1 cellular context compared by ENCODE assay signal in the genomic region with DNA sequence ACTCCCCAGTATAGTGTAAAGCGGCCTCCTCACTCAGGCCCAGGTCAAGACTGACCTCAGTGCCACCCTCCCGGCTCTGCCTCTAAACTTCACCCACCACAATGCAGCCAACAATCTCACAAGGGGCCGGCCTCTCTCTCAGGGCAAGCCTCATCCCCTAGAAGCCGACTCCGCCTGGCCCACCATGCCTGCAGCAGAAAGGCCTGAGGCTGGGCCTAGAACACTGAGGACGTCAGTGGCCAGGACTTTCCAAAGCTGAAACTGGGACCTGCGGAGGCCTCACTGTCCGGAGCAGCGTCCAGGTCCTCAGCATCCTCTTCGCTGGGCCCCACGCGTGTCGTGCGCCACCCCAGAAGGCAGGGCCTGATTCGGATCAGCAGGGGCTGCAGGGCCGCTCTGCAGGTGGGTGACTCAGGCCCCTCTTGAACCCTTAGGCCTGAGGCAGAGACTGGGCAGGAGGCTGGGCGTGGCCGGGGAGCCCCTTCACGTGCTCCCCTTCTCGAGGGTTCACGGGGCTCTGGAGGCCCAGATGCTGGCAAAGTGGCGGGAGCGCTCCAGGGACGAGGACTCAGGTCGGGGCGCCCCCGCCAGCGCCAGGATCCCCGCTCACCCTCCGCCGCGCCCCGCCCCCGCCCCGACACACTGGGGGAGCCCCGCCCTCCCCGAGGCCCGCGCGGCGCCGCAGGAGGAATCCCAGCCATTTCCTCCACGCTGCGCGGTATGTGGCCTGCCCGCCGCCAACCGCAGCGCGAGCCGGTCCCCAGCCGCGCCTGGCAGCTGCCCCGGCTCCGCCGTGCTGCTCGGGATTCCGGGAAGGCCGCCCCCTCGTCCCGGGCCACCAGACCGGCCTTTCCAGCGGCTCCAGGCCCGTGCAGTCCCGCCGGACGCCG.
TF ChIP-seq lines count a peak whose summit lies in the region.

No MANE protein-coding gene starts in this region.

TF ChIP-seq in H1, 55 proteins besides CTCF, POLR2A, EP300 and RAD21:
- TF ChIP-seq SP1 (IDR thresholded peaks at IDR 0.05; ENCODE audit: low read depth, low read length) (no peak), RXRA (IDR thresholded peaks at IDR 0.05; ENCODE audit: insufficient read depth, low read depth, low read length) (no peak), BRCA1 (IDR thresholded peaks at IDR 0.05; ENCODE audit: low read depth, low read length) (no peak), EZH2 (IDR thresholded peaks at IDR 0.05; ENCODE audit: low read depth, low read length, severe bottlenecking) (no peak), SP4 (IDR thresholded peaks at IDR 0.05; ENCODE audit: low read length) (no peak), YY1 (IDR thresholded peaks at IDR 0.05; ENCODE audit: low read depth, low read length) (no peak), JUND (IDR thresholded peaks at IDR 0.05; ENCODE audit: low read length) (no peak), SP2 (IDR thresholded peaks at IDR 0.05; ENCODE audit: low read length) (no peak), SRF (IDR thresholded peaks at IDR 0.05; ENCODE audit: low read depth, low read length) (no peak), TAF1 (IDR thresholded peaks at IDR 0.05; ENCODE audit: low read depth, low read length) (0 out of 2 replicates have a peak, but pooled peaks have one; percentile 21), RFX5 (IDR thresholded peaks at IDR 0.05; ENCODE audit: borderline replicate concordance, low read depth, low read length) (no peak), BACH1 (IDR thresholded peaks at IDR 0.05; ENCODE audit: low read length) (no peak), RBBP5 (IDR thresholded peaks at IDR 0.05; ENCODE audit: borderline replicate concordance, low read depth, low read length) (no peak), ASH2L (IDR thresholded peaks at IDR 0.05; ENCODE audit: low read length) (no peak), TBP (IDR thresholded peaks at IDR 0.05; ENCODE audit: low read depth, low read length) (no peak; the same call in 1 of the 2 replicates), SUZ12 (IDR thresholded peaks at IDR 0.05; ENCODE audit: low read length) (0 out of 2 replicates have a peak, but pooled peaks have one; percentile 3), SIRT6 (IDR thresholded peaks at IDR 0.05; ENCODE audit: low read length) (no peak), ZNF274 (IDR thresholded peaks at IDR 0.05; ENCODE audit: borderline replicate concordance, extremely low read depth, low read length) (no peak), KDM4A (IDR thresholded peaks at IDR 0.05; ENCODE audit: low read depth, low read length, severe bottlenecking) (peak; percentile 25), MAFK (IDR thresholded peaks at IDR 0.05; ENCODE audit: low read depth, low read length) (no peak), TEAD4 (IDR thresholded peaks at IDR 0.05; ENCODE audit: low read depth, low read length) (peak; percentile 72; the same call in 1 of the 2 replicates), HDAC2 (IDR thresholded peaks at IDR 0.05; ENCODE audit: borderline replicate concordance in 1 of 2, low read depth in 2 of 2, low read length in 2 of 2) (no peak)
- TF ChIP-seq, protein P1, sequence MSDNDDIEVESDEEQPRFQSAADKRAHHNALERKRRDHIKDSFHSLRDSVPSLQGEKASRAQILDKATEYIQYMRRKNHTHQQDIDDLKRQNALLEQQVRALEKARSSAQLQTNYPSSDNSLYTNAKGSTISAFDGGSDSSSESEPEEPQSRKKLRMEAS (IDR thresholded peaks at IDR 0.05): peak; percentile 87
- TF ChIP-seq, protein P2, sequence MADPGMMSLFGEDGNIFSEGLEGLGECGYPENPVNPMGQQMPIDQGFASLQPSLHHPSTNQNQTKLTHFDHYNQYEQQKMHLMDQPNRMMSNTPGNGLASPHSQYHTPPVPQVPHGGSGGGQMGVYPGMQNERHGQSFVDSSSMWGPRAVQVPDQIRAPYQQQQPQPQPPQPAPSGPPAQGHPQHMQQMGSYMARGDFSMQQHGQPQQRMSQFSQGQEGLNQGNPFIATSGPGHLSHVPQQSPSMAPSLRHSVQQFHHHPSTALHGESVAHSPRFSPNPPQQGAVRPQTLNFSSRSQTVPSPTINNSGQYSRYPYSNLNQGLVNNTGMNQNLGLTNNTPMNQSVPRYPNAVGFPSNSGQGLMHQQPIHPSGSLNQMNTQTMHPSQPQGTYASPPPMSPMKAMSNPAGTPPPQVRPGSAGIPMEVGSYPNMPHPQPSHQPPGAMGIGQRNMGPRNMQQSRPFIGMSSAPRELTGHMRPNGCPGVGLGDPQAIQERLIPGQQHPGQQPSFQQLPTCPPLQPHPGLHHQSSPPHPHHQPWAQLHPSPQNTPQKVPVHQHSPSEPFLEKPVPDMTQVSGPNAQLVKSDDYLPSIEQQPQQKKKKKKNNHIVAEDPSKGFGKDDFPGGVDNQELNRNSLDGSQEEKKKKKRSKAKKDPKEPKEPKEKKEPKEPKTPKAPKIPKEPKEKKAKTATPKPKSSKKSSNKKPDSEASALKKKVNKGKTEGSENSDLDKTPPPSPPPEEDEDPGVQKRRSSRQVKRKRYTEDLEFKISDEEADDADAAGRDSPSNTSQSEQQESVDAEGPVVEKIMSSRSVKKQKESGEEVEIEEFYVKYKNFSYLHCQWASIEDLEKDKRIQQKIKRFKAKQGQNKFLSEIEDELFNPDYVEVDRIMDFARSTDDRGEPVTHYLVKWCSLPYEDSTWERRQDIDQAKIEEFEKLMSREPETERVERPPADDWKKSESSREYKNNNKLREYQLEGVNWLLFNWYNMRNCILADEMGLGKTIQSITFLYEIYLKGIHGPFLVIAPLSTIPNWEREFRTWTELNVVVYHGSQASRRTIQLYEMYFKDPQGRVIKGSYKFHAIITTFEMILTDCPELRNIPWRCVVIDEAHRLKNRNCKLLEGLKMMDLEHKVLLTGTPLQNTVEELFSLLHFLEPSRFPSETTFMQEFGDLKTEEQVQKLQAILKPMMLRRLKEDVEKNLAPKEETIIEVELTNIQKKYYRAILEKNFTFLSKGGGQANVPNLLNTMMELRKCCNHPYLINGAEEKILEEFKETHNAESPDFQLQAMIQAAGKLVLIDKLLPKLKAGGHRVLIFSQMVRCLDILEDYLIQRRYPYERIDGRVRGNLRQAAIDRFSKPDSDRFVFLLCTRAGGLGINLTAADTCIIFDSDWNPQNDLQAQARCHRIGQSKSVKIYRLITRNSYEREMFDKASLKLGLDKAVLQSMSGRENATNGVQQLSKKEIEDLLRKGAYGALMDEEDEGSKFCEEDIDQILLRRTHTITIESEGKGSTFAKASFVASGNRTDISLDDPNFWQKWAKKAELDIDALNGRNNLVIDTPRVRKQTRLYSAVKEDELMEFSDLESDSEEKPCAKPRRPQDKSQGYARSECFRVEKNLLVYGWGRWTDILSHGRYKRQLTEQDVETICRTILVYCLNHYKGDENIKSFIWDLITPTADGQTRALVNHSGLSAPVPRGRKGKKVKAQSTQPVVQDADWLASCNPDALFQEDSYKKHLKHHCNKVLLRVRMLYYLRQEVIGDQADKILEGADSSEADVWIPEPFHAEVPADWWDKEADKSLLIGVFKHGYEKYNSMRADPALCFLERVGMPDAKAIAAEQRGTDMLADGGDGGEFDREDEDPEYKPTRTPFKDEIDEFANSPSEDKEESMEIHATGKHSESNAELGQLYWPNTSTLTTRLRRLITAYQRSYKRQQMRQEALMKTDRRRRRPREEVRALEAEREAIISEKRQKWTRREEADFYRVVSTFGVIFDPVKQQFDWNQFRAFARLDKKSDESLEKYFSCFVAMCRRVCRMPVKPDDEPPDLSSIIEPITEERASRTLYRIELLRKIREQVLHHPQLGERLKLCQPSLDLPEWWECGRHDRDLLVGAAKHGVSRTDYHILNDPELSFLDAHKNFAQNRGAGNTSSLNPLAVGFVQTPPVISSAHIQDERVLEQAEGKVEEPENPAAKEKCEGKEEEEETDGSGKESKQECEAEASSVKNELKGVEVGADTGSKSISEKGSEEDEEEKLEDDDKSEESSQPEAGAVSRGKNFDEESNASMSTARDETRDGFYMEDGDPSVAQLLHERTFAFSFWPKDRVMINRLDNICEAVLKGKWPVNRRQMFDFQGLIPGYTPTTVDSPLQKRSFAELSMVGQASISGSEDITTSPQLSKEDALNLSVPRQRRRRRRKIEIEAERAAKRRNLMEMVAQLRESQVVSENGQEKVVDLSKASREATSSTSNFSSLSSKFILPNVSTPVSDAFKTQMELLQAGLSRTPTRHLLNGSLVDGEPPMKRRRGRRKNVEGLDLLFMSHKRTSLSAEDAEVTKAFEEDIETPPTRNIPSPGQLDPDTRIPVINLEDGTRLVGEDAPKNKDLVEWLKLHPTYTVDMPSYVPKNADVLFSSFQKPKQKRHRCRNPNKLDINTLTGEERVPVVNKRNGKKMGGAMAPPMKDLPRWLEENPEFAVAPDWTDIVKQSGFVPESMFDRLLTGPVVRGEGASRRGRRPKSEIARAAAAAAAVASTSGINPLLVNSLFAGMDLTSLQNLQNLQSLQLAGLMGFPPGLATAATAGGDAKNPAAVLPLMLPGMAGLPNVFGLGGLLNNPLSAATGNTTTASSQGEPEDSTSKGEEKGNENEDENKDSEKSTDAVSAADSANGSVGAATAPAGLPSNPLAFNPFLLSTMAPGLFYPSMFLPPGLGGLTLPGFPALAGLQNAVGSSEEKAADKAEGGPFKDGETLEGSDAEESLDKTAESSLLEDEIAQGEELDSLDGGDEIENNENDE (IDR thresholded peaks at IDR 0.05; ENCODE audit: insufficient replicate concordance, low read length): no peak
- TF ChIP-seq, protein P3, sequence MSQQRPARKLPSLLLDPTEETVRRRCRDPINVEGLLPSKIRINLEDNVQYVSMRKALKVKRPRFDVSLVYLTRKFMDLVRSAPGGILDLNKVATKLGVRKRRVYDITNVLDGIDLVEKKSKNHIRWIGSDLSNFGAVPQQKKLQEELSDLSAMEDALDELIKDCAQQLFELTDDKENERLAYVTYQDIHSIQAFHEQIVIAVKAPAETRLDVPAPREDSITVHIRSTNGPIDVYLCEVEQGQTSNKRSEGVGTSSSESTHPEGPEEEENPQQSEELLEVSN (IDR thresholded peaks at IDR 0.05): peak; percentile 96
- TF ChIP-seq, protein P4, sequence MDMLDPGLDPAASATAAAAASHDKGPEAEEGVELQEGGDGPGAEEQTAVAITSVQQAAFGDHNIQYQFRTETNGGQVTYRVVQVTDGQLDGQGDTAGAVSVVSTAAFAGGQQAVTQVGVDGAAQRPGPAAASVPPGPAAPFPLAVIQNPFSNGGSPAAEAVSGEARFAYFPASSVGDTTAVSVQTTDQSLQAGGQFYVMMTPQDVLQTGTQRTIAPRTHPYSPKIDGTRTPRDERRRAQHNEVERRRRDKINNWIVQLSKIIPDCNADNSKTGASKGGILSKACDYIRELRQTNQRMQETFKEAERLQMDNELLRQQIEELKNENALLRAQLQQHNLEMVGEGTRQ (IDR thresholded peaks at IDR 0.05; ENCODE audit: low read length): no peak
